In the genomic region with DNA sequence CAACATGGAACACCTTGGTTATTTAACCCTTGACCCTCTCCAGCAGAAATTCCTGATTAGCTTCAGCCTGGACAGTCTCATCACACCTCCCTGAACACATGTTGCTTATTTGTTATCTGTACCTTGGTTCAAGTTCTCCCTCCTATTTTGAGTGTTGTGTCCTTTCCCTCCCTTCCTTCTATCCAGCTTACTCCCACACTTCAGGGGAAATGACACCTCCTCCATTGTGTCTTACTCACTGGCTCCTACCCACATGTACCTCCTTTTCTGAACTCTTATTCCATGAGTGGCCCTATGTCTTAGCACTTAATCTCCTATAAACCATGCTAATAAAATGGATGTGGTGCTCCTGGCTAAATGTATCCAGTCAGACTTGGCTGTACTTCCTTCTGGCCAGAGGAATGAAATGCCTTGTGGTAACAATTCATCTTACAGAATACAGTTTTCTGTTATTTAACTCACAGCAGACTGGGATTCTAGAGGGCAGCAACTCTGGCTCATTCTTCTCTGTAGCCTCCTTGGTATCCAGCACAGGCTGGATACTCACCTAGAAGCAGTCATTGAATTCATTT, we compare ENCODE assay signal across 22 cellular contexts. TPM values are rescaled to one million over a fixed set of nuclear protein-coding genes. Genes with fewer than 3 reads are reported as not detected.
DNase-seq lines count a peak whose midpoint lies in the region; ATAC-seq and TF ChIP-seq lines count a peak whose summit lies in the region.
"Had no signal": no experiment of that assay in that cellular context is flagged by ENCODE, and none has a peak within 500 bp of the region (broad histone marks: within the 10 kb centered on the region; RNA-seq: fewer than 3 reads in every experiment).

No MANE protein-coding gene starts in this region.

- H3K4me3 ChIP-seq in right atrium auricular region (no peak overlapping the region), adipocyte (ENCODE audit: low read length) (no peak overlapping the region), fibroblast of pulmonary artery (replicated peaks; ENCODE audit: low read depth, low read length) (no peak overlapping the region), stomach (no peak overlapping the region)
- H3K4me3 ChIP-seq: A549, suprapubic skin had no signal

- H3K4me1 ChIP-seq in right atrium auricular region: peaks cover 0 to 10% of the 10 kb centered on the region in 2 donors
- H3K4me1 ChIP-seq in adipocyte (ENCODE audit: control insufficient read depth, insufficient read depth, low read length): no peaks in the 10 kb centered on the region
- H3K4me1 ChIP-seq in stomach: peaks cover 0 to 12% (median 0%) of the 10 kb centered on the region in 4 donors
- H3K4me1 ChIP-seq: A549, suprapubic skin had no signal

- no peak for TF ChIP-seq POLR2A in stomach (IDR thresholded peaks at IDR 0.05)

- H3K9ac ChIP-seq in adipocyte (ENCODE audit: low read length): no peak overlapping the region

- H3K27me3 ChIP-seq in right atrium auricular region (no peaks in the 10 kb centered on the region), adipocyte (replicated peaks; ENCODE audit: control insufficient read depth, insufficient read depth, low read length) (no peaks in the 10 kb centered on the region), stomach (no peaks in the 10 kb centered on the region)
- H3K27me3 ChIP-seq: neutrophil, suprapubic skin had no signal

- H3K9me3 ChIP-seq in right atrium auricular region (no peaks in the 10 kb centered on the region), adipocyte (ENCODE audit: control insufficient read depth, low read length) (no peaks in the 10 kb centered on the region), stomach (no peaks in the 10 kb centered on the region)
- H3K9me3 ChIP-seq: A549, neutrophil, suprapubic skin had no signal

- H3K27ac Mint-ChIP-seq in stimulated activated naive B cell treated with anti-CD40 and anti-IgM and Interleukin-4, amounts not matched to agents 10 μg/mL and 1 μg/mL and 100 μg/mL, for 72 hours: peak overlapping the region; percentile 48
- H3K27ac Mint-ChIP-seq: activated naive CD4-positive, alpha-beta T cell treated with anti-CD3 and anti-CD28 coated beads for 36 hours; CD14-positive monocyte; H9; immature natural killer cell had no signal

- peaks cover 29 to 34% of the 10 kb centered on the region in 2 donors for H3K4me1 Mint-ChIP-seq in stimulated activated naive B cell treated with anti-CD40 and anti-IgM and Interleukin-4, amounts not matched to agents 10 μg/mL and 1 μg/mL and 100 μg/mL, for 72 hours
- H3K4me1 Mint-ChIP-seq: immature natural killer cell had no signal

- peaks cover 0 to 4% of the 10 kb centered on the region in 2 donors for H3K36me3 Mint-ChIP-seq in stimulated activated naive B cell treated with anti-CD40 and anti-IgM and Interleukin-4, amounts not matched to agents 10 μg/mL and 1 μg/mL and 100 μg/mL, for 72 hours
- H3K36me3 Mint-ChIP-seq: immature natural killer cell had no signal

- H3K4me3 Mint-ChIP-seq in stimulated activated naive B cell treated with anti-CD40 and anti-IgM and Interleukin-4, amounts not matched to agents 10 μg/mL and 1 μg/mL and 100 μg/mL, for 72 hours: no peak overlapping the region
- H3K4me3 Mint-ChIP-seq: activated naive CD4-positive, alpha-beta T cell treated with anti-CD3 and anti-CD28 coated beads for 36 hours; activated T-cell treated with anti-CD3 and anti-CD28 coated beads, Interleukin-2, amount 50 U/mL, for 4 hours; CD14-positive monocyte; H9; immature natural killer cell had no signal

- H3K27me3 Mint-ChIP-seq in stimulated activated naive B cell treated with anti-CD40 and anti-IgM and Interleukin-4, amounts not matched to agents 10 μg/mL and 1 μg/mL and 100 μg/mL, for 72 hours: no peaks in the 10 kb centered on the region

- no peaks in the 10 kb centered on the region for H3K9me3 Mint-ChIP-seq in stimulated activated naive B cell treated with anti-CD40 and anti-IgM and Interleukin-4, amounts not matched to agents 10 μg/mL and 1 μg/mL and 100 μg/mL, for 72 hours
- H3K9me3 Mint-ChIP-seq: activated naive CD4-positive, alpha-beta T cell treated with anti-CD3 and anti-CD28 coated beads for 36 hours; activated T-cell treated with anti-CD3 and anti-CD28 coated beads, Interleukin-2, amount 50 U/mL, for 4 hours; CD14-positive monocyte; immature natural killer cell had no signal

- intact Hi-C loops in left cardiac atrium (cut with DNase I) (no loop called here), stomach (cut with DNase I; ENCODE audit: low total_unique reads) (no loop called here)

- no peak overlapping the region for H3K27ac ChIP-seq in right atrium auricular region
- peak overlapping the region in 1 of 5 donors; percentile 34 for H3K27ac ChIP-seq in stomach
- H3K27ac ChIP-seq: A549, neutrophil, suprapubic skin had no signal

- TF ChIP-seq CTCF in right atrium auricular region (IDR thresholded peaks at IDR 0.05): no peak
- no peak for TF ChIP-seq CTCF in fibroblast of pulmonary artery (IDR thresholded peaks at IDR 0.05; ENCODE audit: low read length, missing control alignments)
- no peak for TF ChIP-seq CTCF in stomach (IDR thresholded peaks at IDR 0.05)

- H3K36me3 ChIP-seq in right atrium auricular region (no peaks in the 10 kb centered on the region), adipocyte (ENCODE audit: control insufficient read depth, insufficient read depth, low read length, severe bottlenecking) (no peaks in the 10 kb centered on the region), stomach (no peaks in the 10 kb centered on the region)
- H3K36me3 ChIP-seq: neutrophil, suprapubic skin had no signal

- peak; percentile 26 to 38 for ATAC-seq in left cardiac atrium
- ATAC-seq in stimulated activated naive B cell treated with anti-CD40 and anti-IgM and Interleukin-4, amounts not matched to agents 10 μg/mL and 1 μg/mL and 100 μg/mL, for 72 hours (replicated peaks): no peak
- ATAC-seq: A549; activated CD4-positive, CD25-positive, alpha-beta regulatory T cell treated with anti-CD3 and anti-CD28 coated beads, Interleukin-2, amount 50 U/mL, for 24 hours; activated T-cell treated with anti-CD3 and anti-CD28 coated beads, Interleukin-2, amount 50 U/mL, for 4 hours had no signal

- no peak for TF ChIP-seq EP300 in stomach (IDR thresholded peaks at IDR 0.05)

- DNase-seq in left cardiac atrium (no peak), right atrium auricular region (ENCODE audit: low spot score) (no peak), adipocyte (ENCODE audit: low read depth) (peak; percentile 19), fibroblast of pulmonary artery (ENCODE audit: low read depth) (peak; percentile 24), DMS79 treated with DMSO at 0.1 percent for 48 hours (lab: John Stamatoyannopoulos, UW) (no peak), stomach (no peak)
- no peak for DNase-seq in stimulated activated naive B cell treated with anti-CD40 and anti-IgM and Interleukin-4, amounts not matched to agents 10 μg/mL and 1 μg/mL and 100 μg/mL, for 72 hours
- no peak for DNase-seq in activated CD4-positive, CD25-positive, alpha-beta regulatory T cell treated with anti-CD3 and anti-CD28 coated beads, Interleukin-2, amount 50 U/mL, for 72 hours
- DNase-seq: activated naive CD4-positive, alpha-beta T cell treated with anti-CD3 and anti-CD28 coated beads for 36 hours; activated T-cell treated with anti-CD3 and anti-CD28 coated beads, Interleukin-2, amount 50 U/mL, for 4 hours; aorta; H9; immature natural killer cell; NCI-H1417 treated with DMSO at 0.1 percent for 48 hours; stimulated activated CD4-positive, alpha-beta T cell treated with anti-CD3 and anti-CD28 coated beads, Interleukin-12 subunit alpha, Interleukin-12 subunit beta, amount 100 ng/mL, for 4 hours; stimulated activated CD8-positive, alpha-beta memory T cell treated with anti-CD3 and anti-CD28 coated beads, Interleukin-4, amount 100 ng/mL, for 48 hours had no signal

RNA-seq across cellular contexts. Expression of gene LIX1, which starts 11.2 kb away (rescaled TPM):
- total RNA-seq in left cardiac atrium (under 1 TPM; 0.15 to 0.16 TPM), right atrium auricular region (not detected), stomach (1 to 10 TPM in 3 of 5 donors, not detected in 2; 1.3 to 1.8 (median 1.3) TPM)
- under 1 TPM in 2 of 3 donors, not detected in 1; 0.12 to 0.23 TPM for polyA plus RNA-seq in stomach
- total RNA-seq: activated naive CD4-positive, alpha-beta T cell treated with anti-CD3 and anti-CD28 coated beads for 36 hours; activated T-cell treated with anti-CD3 and anti-CD28 coated beads, Interleukin-2, amount 50 U/mL, for 4 hours; aorta; liver had no signal
- polyA plus RNA-seq: A549, aorta, CD14-positive monocyte, immature natural killer cell, liver had no signal

RNA-seq across cellular contexts. Expression of gene RIOK2, which starts 51.8 kb away (rescaled TPM):
- 10 to 100 TPM; 20.9 to 22.5 TPM for total RNA-seq in left cardiac atrium
- 10 to 100 TPM; 19.2 to 20.4 TPM for total RNA-seq in right atrium auricular region
- total RNA-seq in stomach: 10 to 100 TPM in 3 of 5 donors, 1 to 10 TPM in 2; 1.2 to 42.2 (median 11.2) TPM
- 10 to 100 TPM in 2 of 3 donors, 1 to 10 TPM in 1; 6.7 to 12.5 (median 11.1) TPM for polyA plus RNA-seq in stomach

Comparison
In these comparisons a context has a peak if more than half of its experiments do, and no peak if none do; other contexts are left out.
1. ATAC-seq: peak in left cardiac atrium (2 of 2); none in stimulated activated naive B cell treated with anti-CD40 and anti-IgM and Interleukin-4, amounts not matched to agents 10 μg/mL and 1 μg/mL and 100 μg/mL, for 72 hours (0 of 2).
2. DNase-seq: peak in adipocyte (single experiment) and fibroblast of pulmonary artery (single experiment); none in left cardiac atrium (single experiment), right atrium auricular region (single experiment), stimulated activated naive B cell treated with anti-CD40 and anti-IgM and Interleukin-4, amounts not matched to agents 10 μg/mL and 1 μg/mL and 100 μg/mL, for 72 hours (single experiment), activated CD4-positive, CD25-positive, alpha-beta regulatory T cell treated with anti-CD3 and anti-CD28 coated beads, Interleukin-2, amount 50 U/mL, for 72 hours (single experiment), DMS79 treated with DMSO at 0.1 percent for 48 hours (single experiment) and stomach (single experiment).